In the genomic region with DNA sequence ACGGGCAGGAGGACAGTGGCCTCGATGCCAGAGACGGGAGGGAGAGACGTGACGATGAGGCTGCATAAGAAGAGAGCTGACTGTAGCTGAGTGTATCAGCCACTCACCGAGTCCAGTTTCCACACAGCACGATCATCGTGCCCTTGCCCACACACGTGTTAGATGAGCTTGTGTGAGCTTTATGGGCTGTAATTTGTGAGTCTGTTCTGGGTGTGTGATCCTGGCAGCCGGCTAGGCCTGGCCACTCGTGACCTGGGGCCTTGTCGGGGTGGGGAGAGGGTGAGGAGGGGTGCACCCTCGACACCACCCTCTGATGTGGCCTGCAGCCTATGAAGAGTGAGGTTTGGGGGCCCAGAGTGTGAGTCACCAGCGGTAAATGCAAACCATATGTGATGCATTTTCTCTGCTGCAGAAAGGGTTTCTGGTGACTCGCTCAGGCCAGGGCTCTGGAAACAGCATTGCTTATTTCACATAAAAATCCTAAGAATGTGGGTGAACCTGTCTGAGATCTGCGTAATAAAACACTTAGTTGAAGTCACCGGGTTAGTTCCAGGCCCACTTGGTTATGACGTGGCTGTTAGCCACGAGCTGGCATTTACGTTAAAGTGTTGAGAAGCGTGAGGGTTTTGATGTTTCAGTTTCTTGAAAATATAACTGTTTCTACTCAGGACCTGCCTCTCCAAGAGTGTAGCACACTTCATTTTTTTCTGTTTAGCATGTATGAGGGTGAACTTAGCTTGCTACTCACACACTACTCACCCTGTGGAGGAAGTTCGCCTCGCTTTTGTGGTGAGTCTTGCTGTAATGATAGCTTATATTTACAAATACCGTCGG, we compare ENCODE assay signal across 2 cellular contexts.
TF ChIP-seq lines count a peak whose summit lies in the region.

No MANE protein-coding gene starts in this region.

TF ChIP-seq in SK-N-SH, 30 proteins besides CTCF, POLR2A, EP300 and RAD21 (continues in another document):
- TF ChIP-seq, protein P1, sequence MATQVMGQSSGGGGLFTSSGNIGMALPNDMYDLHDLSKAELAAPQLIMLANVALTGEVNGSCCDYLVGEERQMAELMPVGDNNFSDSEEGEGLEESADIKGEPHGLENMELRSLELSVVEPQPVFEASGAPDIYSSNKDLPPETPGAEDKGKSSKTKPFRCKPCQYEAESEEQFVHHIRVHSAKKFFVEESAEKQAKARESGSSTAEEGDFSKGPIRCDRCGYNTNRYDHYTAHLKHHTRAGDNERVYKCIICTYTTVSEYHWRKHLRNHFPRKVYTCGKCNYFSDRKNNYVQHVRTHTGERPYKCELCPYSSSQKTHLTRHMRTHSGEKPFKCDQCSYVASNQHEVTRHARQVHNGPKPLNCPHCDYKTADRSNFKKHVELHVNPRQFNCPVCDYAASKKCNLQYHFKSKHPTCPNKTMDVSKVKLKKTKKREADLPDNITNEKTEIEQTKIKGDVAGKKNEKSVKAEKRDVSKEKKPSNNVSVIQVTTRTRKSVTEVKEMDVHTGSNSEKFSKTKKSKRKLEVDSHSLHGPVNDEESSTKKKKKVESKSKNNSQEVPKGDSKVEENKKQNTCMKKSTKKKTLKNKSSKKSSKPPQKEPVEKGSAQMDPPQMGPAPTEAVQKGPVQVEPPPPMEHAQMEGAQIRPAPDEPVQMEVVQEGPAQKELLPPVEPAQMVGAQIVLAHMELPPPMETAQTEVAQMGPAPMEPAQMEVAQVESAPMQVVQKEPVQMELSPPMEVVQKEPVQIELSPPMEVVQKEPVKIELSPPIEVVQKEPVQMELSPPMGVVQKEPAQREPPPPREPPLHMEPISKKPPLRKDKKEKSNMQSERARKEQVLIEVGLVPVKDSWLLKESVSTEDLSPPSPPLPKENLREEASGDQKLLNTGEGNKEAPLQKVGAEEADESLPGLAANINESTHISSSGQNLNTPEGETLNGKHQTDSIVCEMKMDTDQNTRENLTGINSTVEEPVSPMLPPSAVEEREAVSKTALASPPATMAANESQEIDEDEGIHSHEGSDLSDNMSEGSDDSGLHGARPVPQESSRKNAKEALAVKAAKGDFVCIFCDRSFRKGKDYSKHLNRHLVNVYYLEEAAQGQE (IDR thresholded peaks at IDR 0.05; ENCODE audit: low read depth, low read length) = peak; percentile 51
- TF ChIP-seq, protein P2, sequence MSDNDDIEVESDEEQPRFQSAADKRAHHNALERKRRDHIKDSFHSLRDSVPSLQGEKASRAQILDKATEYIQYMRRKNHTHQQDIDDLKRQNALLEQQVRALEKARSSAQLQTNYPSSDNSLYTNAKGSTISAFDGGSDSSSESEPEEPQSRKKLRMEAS (IDR thresholded peaks at IDR 0.05; ENCODE audit: low read depth) = peak; percentile 93
- peak; percentile 70 for TF ChIP-seq CHD2 (IDR thresholded peaks at IDR 0.05; ENCODE audit: low read length, partially characterized antibody)
- no peak for TF ChIP-seq EZH2phosphoT487 (IDR thresholded peaks at IDR 0.05; ENCODE audit: borderline replicate concordance, low read depth)
- peak; percentile 62; the same call in 1 of the 2 replicates for TF ChIP-seq TAF1 (IDR thresholded peaks at IDR 0.05; ENCODE audit: borderline replicate concordance, low read depth, low read length)
- TF ChIP-seq POLR2AphosphoS5 (IDR thresholded peaks at IDR 0.05; ENCODE audit: low read depth, low read length) = peak; percentile 86; the same call in 1 of the 2 replicates
- TF ChIP-seq, protein P3, sequence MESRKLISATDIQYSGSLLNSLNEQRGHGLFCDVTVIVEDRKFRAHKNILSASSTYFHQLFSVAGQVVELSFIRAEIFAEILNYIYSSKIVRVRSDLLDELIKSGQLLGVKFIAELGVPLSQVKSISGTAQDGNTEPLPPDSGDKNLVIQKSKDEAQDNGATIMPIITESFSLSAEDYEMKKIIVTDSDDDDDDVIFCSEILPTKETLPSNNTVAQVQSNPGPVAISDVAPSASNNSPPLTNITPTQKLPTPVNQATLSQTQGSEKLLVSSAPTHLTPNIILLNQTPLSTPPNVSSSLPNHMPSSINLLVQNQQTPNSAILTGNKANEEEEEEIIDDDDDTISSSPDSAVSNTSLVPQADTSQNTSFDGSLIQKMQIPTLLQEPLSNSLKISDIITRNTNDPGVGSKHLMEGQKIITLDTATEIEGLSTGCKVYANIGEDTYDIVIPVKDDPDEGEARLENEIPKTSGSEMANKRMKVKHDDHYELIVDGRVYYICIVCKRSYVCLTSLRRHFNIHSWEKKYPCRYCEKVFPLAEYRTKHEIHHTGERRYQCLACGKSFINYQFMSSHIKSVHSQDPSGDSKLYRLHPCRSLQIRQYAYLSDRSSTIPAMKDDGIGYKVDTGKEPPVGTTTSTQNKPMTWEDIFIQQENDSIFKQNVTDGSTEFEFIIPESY (IDR thresholded peaks at IDR 0.05; ENCODE audit: borderline replicate concordance, low read depth) = no peak
- no peak for TF ChIP-seq ELF1 (IDR thresholded peaks at IDR 0.05)
- TF ChIP-seq TEAD4 (IDR thresholded peaks at IDR 0.05; ENCODE audit: borderline replicate concordance, insufficient read depth) = peak; percentile 98
- no peak for TF ChIP-seq RFX5 (IDR thresholded peaks at IDR 0.05; ENCODE audit: low read length)
- TF ChIP-seq FOSL2 (IDR thresholded peaks at IDR 0.05; ENCODE audit: borderline replicate concordance, low read depth) = peak; percentile 99; the same call in 1 of the 2 replicates
- TF ChIP-seq GATA2 (CRISPR knock-in tag; IDR thresholded peaks at IDR 0.05) = no peak
- TF ChIP-seq GABPA (IDR thresholded peaks at IDR 0.05; ENCODE audit: low read depth) = no peak
- TF ChIP-seq SMC3 (IDR thresholded peaks at IDR 0.05; ENCODE audit: low read depth, low read length) = no peak
- TF ChIP-seq, protein P4, sequence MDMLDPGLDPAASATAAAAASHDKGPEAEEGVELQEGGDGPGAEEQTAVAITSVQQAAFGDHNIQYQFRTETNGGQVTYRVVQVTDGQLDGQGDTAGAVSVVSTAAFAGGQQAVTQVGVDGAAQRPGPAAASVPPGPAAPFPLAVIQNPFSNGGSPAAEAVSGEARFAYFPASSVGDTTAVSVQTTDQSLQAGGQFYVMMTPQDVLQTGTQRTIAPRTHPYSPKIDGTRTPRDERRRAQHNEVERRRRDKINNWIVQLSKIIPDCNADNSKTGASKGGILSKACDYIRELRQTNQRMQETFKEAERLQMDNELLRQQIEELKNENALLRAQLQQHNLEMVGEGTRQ (IDR thresholded peaks at IDR 0.05; ENCODE audit: borderline replicate concordance, low read depth, low read length) = peak; percentile 30
- peak; percentile 66 for TF ChIP-seq RCOR1 (IDR thresholded peaks at IDR 0.05; ENCODE audit: low read length)
- TF ChIP-seq MEF2A (IDR thresholded peaks at IDR 0.05; ENCODE audit: borderline replicate concordance, low read depth) = no peak
- TF ChIP-seq NRF1 (IDR thresholded peaks at IDR 0.05; ENCODE audit: low read depth, low read length) = no peak
- TF ChIP-seq SIN3A (IDR thresholded peaks at IDR 0.05; ENCODE audit: borderline replicate concordance, low read depth, low read length) = peak; percentile 87
- TF ChIP-seq MXI1 (IDR thresholded peaks at IDR 0.05; ENCODE audit: low read depth, low read length) = peak; percentile 76
- no peak for TF ChIP-seq FOXJ3 (CRISPR knock-in tag; IDR thresholded peaks at IDR 0.05)
- peak; percentile 99; the same call in 1 of the 2 replicates for TF ChIP-seq JUND (IDR thresholded peaks at IDR 0.05)
- TF ChIP-seq, protein P5, sequence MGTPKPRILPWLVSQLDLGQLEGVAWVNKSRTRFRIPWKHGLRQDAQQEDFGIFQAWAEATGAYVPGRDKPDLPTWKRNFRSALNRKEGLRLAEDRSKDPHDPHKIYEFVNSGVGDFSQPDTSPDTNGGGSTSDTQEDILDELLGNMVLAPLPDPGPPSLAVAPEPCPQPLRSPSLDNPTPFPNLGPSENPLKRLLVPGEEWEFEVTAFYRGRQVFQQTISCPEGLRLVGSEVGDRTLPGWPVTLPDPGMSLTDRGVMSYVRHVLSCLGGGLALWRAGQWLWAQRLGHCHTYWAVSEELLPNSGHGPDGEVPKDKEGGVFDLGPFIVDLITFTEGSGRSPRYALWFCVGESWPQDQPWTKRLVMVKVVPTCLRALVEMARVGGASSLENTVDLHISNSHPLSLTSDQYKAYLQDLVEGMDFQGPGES (IDR thresholded peaks at IDR 0.05; ENCODE audit: low read depth, low read length) = no peak

TF ChIP-seq in GM12878, 131 proteins besides CTCF, POLR2A, EP300 and RAD21 (continued from another document):
- TF ChIP-seq, protein P6, sequence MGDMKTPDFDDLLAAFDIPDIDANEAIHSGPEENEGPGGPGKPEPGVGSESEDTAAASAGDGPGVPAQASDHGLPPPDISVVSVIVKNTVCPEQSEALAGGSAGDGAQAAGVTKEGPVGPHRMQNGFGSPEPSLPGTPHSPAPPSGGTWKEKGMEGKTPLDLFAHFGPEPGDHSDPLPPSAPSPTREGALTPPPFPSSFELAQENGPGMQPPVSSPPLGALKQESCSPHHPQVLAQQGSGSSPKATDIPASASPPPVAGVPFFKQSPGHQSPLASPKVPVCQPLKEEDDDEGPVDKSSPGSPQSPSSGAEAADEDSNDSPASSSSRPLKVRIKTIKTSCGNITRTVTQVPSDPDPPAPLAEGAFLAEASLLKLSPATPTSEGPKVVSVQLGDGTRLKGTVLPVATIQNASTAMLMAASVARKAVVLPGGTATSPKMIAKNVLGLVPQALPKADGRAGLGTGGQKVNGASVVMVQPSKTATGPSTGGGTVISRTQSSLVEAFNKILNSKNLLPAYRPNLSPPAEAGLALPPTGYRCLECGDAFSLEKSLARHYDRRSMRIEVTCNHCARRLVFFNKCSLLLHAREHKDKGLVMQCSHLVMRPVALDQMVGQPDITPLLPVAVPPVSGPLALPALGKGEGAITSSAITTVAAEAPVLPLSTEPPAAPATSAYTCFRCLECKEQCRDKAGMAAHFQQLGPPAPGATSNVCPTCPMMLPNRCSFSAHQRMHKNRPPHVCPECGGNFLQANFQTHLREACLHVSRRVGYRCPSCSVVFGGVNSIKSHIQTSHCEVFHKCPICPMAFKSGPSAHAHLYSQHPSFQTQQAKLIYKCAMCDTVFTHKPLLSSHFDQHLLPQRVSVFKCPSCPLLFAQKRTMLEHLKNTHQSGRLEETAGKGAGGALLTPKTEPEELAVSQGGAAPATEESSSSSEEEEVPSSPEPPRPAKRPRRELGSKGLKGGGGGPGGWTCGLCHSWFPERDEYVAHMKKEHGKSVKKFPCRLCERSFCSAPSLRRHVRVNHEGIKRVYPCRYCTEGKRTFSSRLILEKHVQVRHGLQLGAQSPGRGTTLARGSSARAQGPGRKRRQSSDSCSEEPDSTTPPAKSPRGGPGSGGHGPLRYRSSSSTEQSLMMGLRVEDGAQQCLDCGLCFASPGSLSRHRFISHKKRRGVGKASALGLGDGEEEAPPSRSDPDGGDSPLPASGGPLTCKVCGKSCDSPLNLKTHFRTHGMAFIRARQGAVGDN (IDR thresholded peaks at IDR 0.05) = no peak
- no peak for TF ChIP-seq CEBPB (IDR thresholded peaks at IDR 0.05; ENCODE audit: borderline replicate concordance in 1 of 2, low read depth in 2 of 2, low read length in 2 of 2)
TF ChIP-seq in GM12878: peak in this region for 0.
